8 cellular contexts compared by ENCODE assay signal in the genomic region with DNA sequence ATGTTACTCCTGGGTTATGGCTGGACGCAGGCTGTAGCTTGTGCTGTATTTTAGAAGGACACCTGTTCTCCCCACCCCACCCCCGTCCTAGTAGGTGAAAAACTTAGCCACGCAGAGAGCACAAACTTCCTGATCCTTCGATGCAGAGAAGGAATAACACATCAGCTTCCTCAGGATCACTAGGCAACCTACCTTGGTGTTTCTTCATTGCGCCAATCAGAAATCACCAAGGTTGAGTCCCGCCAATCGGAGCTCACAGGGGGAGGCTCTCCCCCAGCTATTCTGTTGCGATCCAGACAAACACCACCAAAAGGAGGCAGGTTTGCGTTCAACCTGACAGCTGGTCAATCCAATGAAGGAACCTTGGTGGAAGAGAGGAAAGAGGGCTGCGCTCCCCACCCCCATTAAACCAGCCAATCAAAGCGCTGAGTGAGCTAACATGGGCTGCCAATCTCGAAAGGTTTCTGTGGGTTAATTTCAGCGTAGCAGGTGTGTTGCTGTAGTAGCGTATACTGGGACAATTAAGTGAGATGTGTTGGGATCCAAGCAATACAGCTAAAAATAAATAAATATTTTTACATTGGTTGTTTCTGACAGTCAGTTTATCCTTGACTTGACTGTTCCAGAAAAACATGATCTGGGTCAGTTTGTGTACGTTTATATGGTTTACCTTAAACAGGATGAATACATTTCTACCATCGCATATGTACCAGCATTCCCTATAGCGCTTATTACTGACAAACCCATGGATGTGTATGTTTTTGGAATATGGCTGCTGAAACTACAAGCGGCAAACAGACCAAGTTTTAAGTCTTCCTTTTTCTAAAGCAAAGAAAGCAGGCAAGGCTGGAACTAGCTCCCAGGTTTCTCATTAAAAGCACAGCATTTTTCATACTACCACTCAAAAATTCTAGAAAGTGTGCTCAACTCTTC. TPM values are rescaled to one million over a fixed set of nuclear protein-coding genes. Genes with fewer than 3 reads are reported as not detected.
DNase-seq lines count a peak whose midpoint lies in the region; ATAC-seq lines count a peak whose summit lies in the region.

GOLPH3L (minus strand) TSS at position 160 of the 933 bp plus-strand sequence. CDS start 2,316 bp downstream, outside the sequence.

- H3K9me3 Mint-ChIP-seq in CD4-positive, alpha-beta memory T cell, result no peaks in the 10 kb centered on the region
- H3K9me3 Mint-ChIP-seq in effector memory CD8-positive, alpha-beta T cell, result no peaks in the 10 kb centered on the region

- peak within 1 kb of the TSS; percentile 88 to 100 (median 96) for H3K27ac Mint-ChIP-seq in CD4-positive, alpha-beta memory T cell
- H3K27ac Mint-ChIP-seq in effector memory CD8-positive, alpha-beta T cell, result peak within 1 kb of the TSS; percentile 93 to 94

- CTCF ChIA-PET in CD4-positive, alpha-beta memory T cell (lab: Charles Lee; ENCODE audit: partially characterized antibody), result interaction anchor here (0.9 to 2.6 kb wide), 6 partner anchors 10 to 225 kb away, joined by 3 to 18 read pairs (median 5); no protein-coding TSS in a partner anchor

- ATAC-seq in GM19468 (IDR thresholded peaks at IDR 0.05; ENCODE audit: extremely low read depth, unreplicated experiment), result peak; percentile 95
- ATAC-seq in effector memory CD8-positive, alpha-beta T cell (replicated peaks), result peak; percentile 98

- H3K4me1 ChIP-seq in CD4-positive, alpha-beta memory T cell (ENCODE audit: insufficient read depth, low read length), result peaks cover 24% of the 10 kb centered on the region

- POLR2A ChIA-PET in CD4-positive, alpha-beta memory T cell (lab: Charles Lee; ENCODE audit: partially characterized antibody), result interaction anchor here (0.6 to 2.5 kb wide), 26 partner anchors 10 to 809 kb away, joined by 3 to 26 read pairs (median 5); partner anchors contain the start of genes ARNT, CTSS, ENSA and FALEC

- peak; percentile 90 to 97 (median 93) for DNase-seq in CD4-positive, alpha-beta memory T cell
- DNase-seq in HS-5 (ENCODE audit: low read depth), result peak; percentile 97
- peak; percentile 89 for DNase-seq in NK-92 treated with Interleukin-12 subunit alpha and Interleukin-12 subunit beta, amount 100 ng/mL, for 24 hours (lab: John Stamatoyannopoulos, UW)
- peak; percentile 88 for DNase-seq in activated CD8-positive, alpha-beta memory T cell treated with anti-CD3 and anti-CD28 coated beads for 24 hours
- DNase-seq in effector memory CD8-positive, alpha-beta T cell, result peak; percentile 79 to 83 (median 82)
- peak; percentile 99 for DNase-seq in medulla oblongata (ENCODE audit: extremely low spot score)
- DNase-seq in stimulated activated CD8-positive, alpha-beta memory T cell treated with anti-CD3 and anti-CD28 coated beads, Interleukin-12 subunit alpha, Interleukin-12 subunit beta, amount 100 ng/mL, for 1 hour (ENCODE audit: low read depth), result peak; percentile 76

- H3K27me3 ChIP-seq in CD4-positive, alpha-beta memory T cell (ENCODE audit: insufficient read depth, low read length), result no peaks in the 10 kb centered on the region

- H3K36me3 Mint-ChIP-seq in CD4-positive, alpha-beta memory T cell, result peaks cover 15 to 24% of the 10 kb centered on the region in 2 donors
- peaks cover 26% of the 10 kb centered on the region for H3K36me3 Mint-ChIP-seq in effector memory CD8-positive, alpha-beta T cell (ENCODE audit: insufficient read depth)

- peak within 1 kb of the TSS; percentile 70 for H3K27ac ChIP-seq in CD4-positive, alpha-beta memory T cell (ENCODE audit: low read depth, low read length)

- no peaks in the 10 kb centered on the region for H3K9me3 ChIP-seq in CD4-positive, alpha-beta memory T cell (ENCODE audit: control insufficient read depth in 1 of 2, low read length in 2 of 2)

- intact Hi-C loops in CD4-positive, alpha-beta memory T cell (cut with micrococcal nuclease), result loop anchor here (1.0 to 5.0 kb wide), 6 partner anchors 68 to 225 kb away; partner anchors contain the start of genes ARNT, ENSA and MCL1

- H3K4me3 Mint-ChIP-seq in CD4-positive, alpha-beta memory T cell, result peak within 1 kb of the TSS; percentile 94 to 100 (median 98)
- H3K4me3 Mint-ChIP-seq in effector memory CD8-positive, alpha-beta T cell, result peak within 1 kb of the TSS; percentile 92 to 95

- peaks cover 11% of the 10 kb centered on the region for H3K36me3 ChIP-seq in CD4-positive, alpha-beta memory T cell (ENCODE audit: insufficient read depth, low read length)

- peaks cover 17 to 40% (median 27%) of the 10 kb centered on the region in 4 donors for H3K4me1 Mint-ChIP-seq in CD4-positive, alpha-beta memory T cell
- peaks cover 8 to 19% of the 10 kb centered on the region in 2 donors for H3K4me1 Mint-ChIP-seq in effector memory CD8-positive, alpha-beta T cell (ENCODE audit: low read depth in 2 of 2)

- H3K4me3 ChIP-seq in CD4-positive, alpha-beta memory T cell (ENCODE audit: low read length in 2 of 2), result peak within 1 kb of the TSS; percentile 86 to 92

- peaks cover 1 to 3% of the 10 kb centered on the region in 2 donors for H3K27me3 Mint-ChIP-seq in CD4-positive, alpha-beta memory T cell
- peaks cover 0 to 5% of the 10 kb centered on the region in 2 donors for H3K27me3 Mint-ChIP-seq in effector memory CD8-positive, alpha-beta T cell

RNA-seq across cellular contexts. Expression of gene GOLPH3L, which starts in this region (rescaled TPM):
- total RNA-seq in CD4-positive, alpha-beta memory T cell, result 10 to 100 TPM; 29.7 to 30.4 TPM
- 10 to 100 TPM; 16.7 to 25.7 TPM for polyA plus RNA-seq in CD4-positive, alpha-beta memory T cell

Comparison
In these comparisons a context has a peak if more than half of its experiments do, and no peak if none do; other contexts are left out.
1. Peak in every context shown above with its lines: DNase-seq, ATAC-seq, H3K4me3 ChIP-seq and H3K27ac ChIP-seq.